In the genomic region with DNA sequence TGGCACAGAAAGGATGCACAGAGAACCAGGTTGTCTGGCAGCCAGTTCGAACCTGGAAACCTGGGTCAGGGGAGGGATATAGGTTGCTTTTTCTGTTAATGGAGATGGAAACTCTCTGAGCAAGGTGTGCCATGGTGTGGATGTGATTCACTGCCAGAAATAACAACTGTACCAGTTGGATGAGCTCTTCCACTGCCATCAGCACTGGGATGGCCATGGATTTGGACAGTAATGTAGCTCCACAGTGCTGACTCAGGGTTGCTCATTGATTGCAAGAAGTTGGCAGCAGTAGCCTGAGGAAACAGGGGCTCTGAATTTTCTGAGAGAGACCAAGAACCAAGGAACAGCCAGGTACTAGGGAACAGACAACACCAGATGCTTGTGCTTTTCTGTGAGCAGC, we compare ENCODE assay signal across 33 cellular contexts. TPM values are rescaled to one million over a fixed set of nuclear protein-coding genes. Genes with fewer than 3 reads are reported as not detected.
"Had no signal": no experiment of that assay in that cellular context is flagged by ENCODE, and none has a peak within 500 bp of the region (broad histone marks: within the 10 kb centered on the region; RNA-seq: fewer than 3 reads in every experiment).

No MANE protein-coding gene starts in this region.

- H3K79me2 ChIP-seq: parathyroid adenoma had no signal

- H3K27ac Mint-ChIP-seq: memory B cell, nephron, neural progenitor cell, type B pancreatic cell had no signal

- H2AFZ ChIP-seq: neural progenitor cell, parathyroid adenoma had no signal

- H3K27me3 Mint-ChIP-seq: dendritic cell treated with granulocyte-macrophage colony-stimulating factor and Interleukin-4, amounts not matched to agents 40 ng/mL and 50 ng/mL, for 4 days; memory B cell; type B pancreatic cell had no signal

- H3K4me3 Mint-ChIP-seq: dendritic cell treated with granulocyte-macrophage colony-stimulating factor and Interleukin-4, amounts not matched to agents 40 ng/mL and 50 ng/mL, for 4 days; memory B cell; naive thymus-derived CD4-positive, alpha-beta T cell; nephron; neural progenitor cell; stimulated activated effector memory CD8-positive, alpha-beta T cell treated with anti-CD3 and anti-CD28 coated beads, Interleukin-12 subunit alpha, Interleukin-12 subunit beta, amount 100 ng/mL, for 72 hours; type B pancreatic cell had no signal

- H3K4me1 ChIP-seq: colonic mucosa, neural progenitor cell, prostate gland, testis had no signal

- H3K27me3 ChIP-seq: colonic mucosa, gastrocnemius medialis, neural progenitor cell, right atrium auricular region, testis, tibial artery had no signal

- H3K4me2 ChIP-seq: neural progenitor cell had no signal

- H3K36me3 ChIP-seq: colonic mucosa, gastrocnemius medialis, neural progenitor cell, prostate gland, right atrium auricular region had no signal

- H3K36me3 Mint-ChIP-seq: neural progenitor cell, type B pancreatic cell had no signal

- DNase-seq: colonic mucosa; effector memory CD4-positive, alpha-beta T cell; gastrocnemius medialis; head of caudate nucleus; midbrain; naive thymus-derived CD4-positive, alpha-beta T cell; stimulated activated CD4-positive, alpha-beta T cell treated with anti-CD3 and anti-CD28 coated beads, Interleukin-2, amount 100 ng/mL, for 24 hours; stimulated activated CD4-positive, alpha-beta T cell treated with anti-CD3 and anti-CD28 coated beads, Interleukin-4, amount 100 ng/mL, for 24 hours; stimulated activated naive CD8-positive, alpha-beta T cell treated with anti-CD3 and anti-CD28 coated beads, Interleukin-15, Interleukin-2, amounts not matched to agents 100 U/mL and 50 U/mL, for 24 hours; substantia nigra; testis; tibial artery had no signal

- ATAC-seq: gastrocnemius medialis; left lobe of liver; naive thymus-derived CD4-positive, alpha-beta T cell; stimulated activated effector memory CD8-positive, alpha-beta T cell treated with anti-CD3 and anti-CD28 coated beads, Interleukin-12 subunit alpha, Interleukin-12 subunit beta, amount 100 ng/mL, for 72 hours; stimulated activated naive CD8-positive, alpha-beta T cell treated with anti-CD3 and anti-CD28 coated beads, Interleukin-15, Interleukin-2, amounts not matched to agents 100 U/mL and 50 U/mL, for 24 hours had no signal

- H3K27ac ChIP-seq: colonic mucosa, gastrocnemius medialis, neural progenitor cell, parathyroid adenoma, prostate gland, right atrium auricular region, testis, tibial artery had no signal

- H3K9me3 Mint-ChIP-seq: dendritic cell treated with granulocyte-macrophage colony-stimulating factor and Interleukin-4, amounts not matched to agents 40 ng/mL and 50 ng/mL, for 4 days; memory B cell; stimulated activated effector memory CD8-positive, alpha-beta T cell treated with anti-CD3 and anti-CD28 coated beads, Interleukin-12 subunit alpha, Interleukin-12 subunit beta, amount 100 ng/mL, for 72 hours; type B pancreatic cell had no signal

- H3K9ac ChIP-seq: neural progenitor cell, parathyroid adenoma had no signal

- H3K9me3 ChIP-seq: colonic mucosa, gastrocnemius medialis, prostate gland, right atrium auricular region, testis, tibial artery had no signal

- H3K4me3 ChIP-seq: colonic mucosa, gastrocnemius medialis, lung, neural progenitor cell, prostate gland, right atrium auricular region, testis, tibial artery had no signal

RNA-seq across cellular contexts. Expression of a gene that starts 33.8 kb away (rescaled TPM):
- total RNA-seq: chondrocyte, colonic mucosa, endothelial cell of umbilical vein, gastrocnemius medialis, glomerular endothelial cell, left lobe of liver, lung, mucosa of gallbladder, osteoblast, right atrium auricular region, sciatic nerve, urinary bladder had no signal
- polyA plus RNA-seq: endothelial cell of umbilical vein; esophagus; keratinocyte; liver; naive thymus-derived CD4-positive, alpha-beta T cell had no signal
